Comparison of ENCODE assay signal across 1 cellular context in genomic region chr5:14914603-14915277, GRCh38.
TF ChIP-seq lines count a peak whose summit lies in the region.

No MANE protein-coding gene starts in this region.

TF ChIP-seq in HepG2, 621 proteins besides CTCF, POLR2A, EP300 and RAD21:
- TF ChIP-seq TFDP1 (CRISPR knock-in tag; IDR thresholded peaks at IDR 0.05; ENCODE audit: borderline replicate concordance) = no peak
- no peak for TF ChIP-seq FUBP1 (CRISPR knock-in tag; IDR thresholded peaks at IDR 0.05; ENCODE audit: borderline replicate concordance)
- no peak for TF ChIP-seq ZNF7 (CRISPR knock-in tag; IDR thresholded peaks at IDR 0.05)
- peak; percentile 86 for TF ChIP-seq ZBTB33 (CRISPR knock-in tag; IDR thresholded peaks at IDR 0.05)
